ENCODE assay signal across 17 cellular contexts in the genomic region with DNA sequence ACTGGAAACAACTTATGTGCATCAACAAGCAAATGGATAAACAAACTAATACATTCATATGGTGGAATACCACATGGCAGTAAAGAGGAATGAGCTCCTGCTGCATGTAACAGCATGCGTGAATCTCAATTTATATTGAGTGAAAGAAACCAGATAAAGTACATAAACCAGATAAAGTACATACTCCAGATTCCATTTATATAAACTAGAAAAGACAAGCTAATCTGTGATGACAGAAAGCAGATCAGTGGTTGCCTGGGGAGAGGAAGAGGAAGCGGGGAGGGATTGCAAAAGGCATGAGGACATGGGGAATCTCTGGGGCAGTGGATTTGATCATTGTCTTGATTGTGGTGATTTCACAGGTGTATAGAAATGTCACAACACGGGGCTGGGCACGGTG. TPM values are rescaled to one million over a fixed set of nuclear protein-coding genes. Genes with fewer than 3 reads are reported as not detected.
DNase-seq lines count a peak whose midpoint lies in the region; ATAC-seq, FAIRE-seq and TF ChIP-seq lines count a peak whose summit lies in the region.
"Had no signal": no experiment of that assay in that cellular context is flagged by ENCODE, and none has a peak within 500 bp of the region (broad histone marks: within the 10 kb centered on the region; RNA-seq: fewer than 3 reads in every experiment).

No MANE protein-coding gene starts in this region.

- ATAC-seq in GM21360 (IDR thresholded peaks at IDR 0.05; ENCODE audit: unreplicated experiment): no peak
- ATAC-seq: gastrocnemius medialis, PC-3, psoas muscle had no signal

- DNase-seq in HFFc6 (no peak), OCI-M1 (lab: John Stamatoyannopoulos, UW) (peak; percentile 19), brain microvascular endothelial cell (peak; percentile 51), T-helper 2 cell (no peak), D721Med (ENCODE audit: insufficient read length, low spot score) (no peak)
- DNase-seq in activated CD4-positive, alpha-beta memory T cell treated with anti-CD3 and anti-CD28 coated beads, Interleukin-2, amount 10 ng/mL, durations not matched to agents 7 days and 5 days: no peak
- DNase-seq: DMS79 treated with DMSO at 0.1 percent for 48 hours; effector CD8-positive, alpha-beta T cell; gastrocnemius medialis; NCI-H1092 treated with DMSO at 0.1 percent for 48 hours; NCI-H446; PC-3; psoas muscle; stimulated activated CD4-positive, alpha-beta T cell treated with anti-CD3 and anti-CD28 coated beads, Interleukin-15, amount 100 ng/mL, for 24 hours had no signal

- TF ChIP-seq CTCF in HFFc6 (IDR thresholded peaks at IDR 0.05) (no peak), brain microvascular endothelial cell (IDR thresholded peaks at IDR 0.05; ENCODE audit: low read depth, low read length, missing control alignments) (no peak), D721Med (IDR thresholded peaks at IDR 0.05; ENCODE audit: insufficient read depth, missing control alignments) (no peak)

- 97% methylated on average over 3 of the region's 4 CpGs for WGBS in mesodermal cell (ENCODE audit: insufficient coverage in 2 of 2), 2 experiments

- peaks cover 41% of the 10 kb centered on the region for H3K4me1 Mint-ChIP-seq in HFFc6 (ENCODE audit: low read depth)
- peaks cover 20% of the 10 kb centered on the region for H3K4me1 Mint-ChIP-seq in activated CD4-positive, alpha-beta memory T cell treated with anti-CD3 and anti-CD28 coated beads, Interleukin-2, amount 10 ng/mL, durations not matched to agents 7 days and 5 days

- H3K27ac ChIP-seq in brain microvascular endothelial cell: no peak overlapping the region
- peak overlapping the region; percentile 50 for H3K27ac ChIP-seq in mesodermal cell (ENCODE audit: low read depth, low read length, severe bottlenecking)
- H3K27ac ChIP-seq: gastrocnemius medialis, psoas muscle had no signal

- no peak for FAIRE-seq in D721Med (lab: Jason Lieb, UNC)
- FAIRE-seq: keratinocyte had no signal

- H3K36me3 ChIP-seq in brain microvascular endothelial cell (replicated peaks) (no peaks in the 10 kb centered on the region), mesodermal cell (ENCODE audit: control insufficient read depth, insufficient read depth, low read length) (peaks cover 3% of the 10 kb centered on the region)
- H3K36me3 ChIP-seq: gastrocnemius medialis had no signal

- no peaks in the 10 kb centered on the region for H3K9me3 ChIP-seq in mesodermal cell (ENCODE audit: control insufficient read depth, low read length)
- H3K9me3 ChIP-seq: gastrocnemius medialis, psoas muscle had no signal

- H3K27ac Mint-ChIP-seq in HFFc6: peak overlapping the region; percentile 3; the same call in 1 of the 2 replicates
- H3K27ac Mint-ChIP-seq in activated CD4-positive, alpha-beta memory T cell treated with anti-CD3 and anti-CD28 coated beads, Interleukin-2, amount 10 ng/mL, durations not matched to agents 7 days and 5 days: no peak overlapping the region

- no peak overlapping the region for H3K4me3 ChIP-seq in brain microvascular endothelial cell (ENCODE audit: low read depth, low read length)
- no peak overlapping the region for H3K4me3 ChIP-seq in mesodermal cell (ENCODE audit: extremely low read depth, insufficient read depth, low read length, poor library complexity, severe bottlenecking)
- H3K4me3 ChIP-seq: gastrocnemius medialis, psoas muscle had no signal

- H3K27me3 Mint-ChIP-seq in HFFc6 (ENCODE audit: insufficient read depth): no peaks in the 10 kb centered on the region
- H3K27me3 Mint-ChIP-seq in activated CD4-positive, alpha-beta memory T cell treated with anti-CD3 and anti-CD28 coated beads, Interleukin-2, amount 10 ng/mL, durations not matched to agents 7 days and 5 days: no peaks in the 10 kb centered on the region

- no peaks in the 10 kb centered on the region for H3K9me3 Mint-ChIP-seq in HFFc6
- H3K9me3 Mint-ChIP-seq in activated CD4-positive, alpha-beta memory T cell treated with anti-CD3 and anti-CD28 coated beads, Interleukin-2, amount 10 ng/mL, durations not matched to agents 7 days and 5 days: no peaks in the 10 kb centered on the region

- no peak overlapping the region for H3K4me3 Mint-ChIP-seq in HFFc6
- H3K4me3 Mint-ChIP-seq in activated CD4-positive, alpha-beta memory T cell treated with anti-CD3 and anti-CD28 coated beads, Interleukin-2, amount 10 ng/mL, durations not matched to agents 7 days and 5 days: no peak overlapping the region

- no peaks in the 10 kb centered on the region for H3K4me1 ChIP-seq in mesodermal cell (ENCODE audit: control insufficient read depth, insufficient read depth, low read length, poor library complexity, severe bottlenecking)

- CTCF ChIA-PET in activated CD4-positive, alpha-beta memory T cell treated with anti-CD3 and anti-CD28 coated beads, Interleukin-2, amount 10 ng/mL, durations not matched to agents 7 days and 5 days (lab: Charles Lee): no interaction called here

- in situ Hi-C loops in brain microvascular endothelial cell (cut with HindIII; ENCODE audit: low pct_ligation_motif_present, low sequenced_read_pairs): no loop called here

- POLR2A ChIA-PET in activated CD4-positive, alpha-beta memory T cell treated with anti-CD3 and anti-CD28 coated beads, Interleukin-2, amount 10 ng/mL, durations not matched to agents 7 days and 5 days (lab: Charles Lee): interaction anchor here (1.7 kb wide), 1 partner anchor 15 kb away, joined by 3 read pairs; no protein-coding TSS in a partner anchor

- H3K27me3 ChIP-seq in brain microvascular endothelial cell (replicated peaks): no peaks in the 10 kb centered on the region
- H3K27me3 ChIP-seq: gastrocnemius medialis had no signal

- H3K36me3 Mint-ChIP-seq in HFFc6 (ENCODE audit: low read depth): peaks cover 6% of the 10 kb centered on the region; the same call in 1 of the 2 replicates
- H3K36me3 Mint-ChIP-seq in activated CD4-positive, alpha-beta memory T cell treated with anti-CD3 and anti-CD28 coated beads, Interleukin-2, amount 10 ng/mL, durations not matched to agents 7 days and 5 days (ENCODE audit: low read depth): peaks cover 3% of the 10 kb centered on the region

RNA-seq across cellular contexts. Expression of gene LIMD1, which starts 34.2 kb away (rescaled TPM):
- 10 to 100 TPM; 25.0 to 34.8 (median 27.2) TPM for total RNA-seq in HFFc6 (2021; fragmentation: NEBNext Ultra II Directional; extraction: Animal tissue kit (Norgen Biotek cat#: 25700))
- polyA plus RNA-seq in mesodermal cell (2013, experiment 1 of 2): 14.0 TPM
- 8.5 TPM for polyA plus RNA-seq in mesodermal cell (2013, experiment 2 of 2)
- total RNA-seq in activated CD4-positive, alpha-beta memory T cell treated with anti-CD3 and anti-CD28 coated beads, Interleukin-2, amount 10 ng/mL, durations not matched to agents 7 days and 5 days: 10 to 100 TPM; 39.9 to 41.0 TPM

Comparison
In these comparisons a context has a peak if more than half of its experiments do, and no peak if none do; other contexts are left out.
1. DNase-seq: peak in OCI-M1 (single experiment) and brain microvascular endothelial cell (single experiment); none in HFFc6 (single experiment), T-helper 2 cell (0 of 5), activated CD4-positive, alpha-beta memory T cell treated with anti-CD3 and anti-CD28 coated beads, Interleukin-2, amount 10 ng/mL, durations not matched to agents 7 days and 5 days (single experiment) and D721Med (single experiment).